In the genomic region with DNA sequence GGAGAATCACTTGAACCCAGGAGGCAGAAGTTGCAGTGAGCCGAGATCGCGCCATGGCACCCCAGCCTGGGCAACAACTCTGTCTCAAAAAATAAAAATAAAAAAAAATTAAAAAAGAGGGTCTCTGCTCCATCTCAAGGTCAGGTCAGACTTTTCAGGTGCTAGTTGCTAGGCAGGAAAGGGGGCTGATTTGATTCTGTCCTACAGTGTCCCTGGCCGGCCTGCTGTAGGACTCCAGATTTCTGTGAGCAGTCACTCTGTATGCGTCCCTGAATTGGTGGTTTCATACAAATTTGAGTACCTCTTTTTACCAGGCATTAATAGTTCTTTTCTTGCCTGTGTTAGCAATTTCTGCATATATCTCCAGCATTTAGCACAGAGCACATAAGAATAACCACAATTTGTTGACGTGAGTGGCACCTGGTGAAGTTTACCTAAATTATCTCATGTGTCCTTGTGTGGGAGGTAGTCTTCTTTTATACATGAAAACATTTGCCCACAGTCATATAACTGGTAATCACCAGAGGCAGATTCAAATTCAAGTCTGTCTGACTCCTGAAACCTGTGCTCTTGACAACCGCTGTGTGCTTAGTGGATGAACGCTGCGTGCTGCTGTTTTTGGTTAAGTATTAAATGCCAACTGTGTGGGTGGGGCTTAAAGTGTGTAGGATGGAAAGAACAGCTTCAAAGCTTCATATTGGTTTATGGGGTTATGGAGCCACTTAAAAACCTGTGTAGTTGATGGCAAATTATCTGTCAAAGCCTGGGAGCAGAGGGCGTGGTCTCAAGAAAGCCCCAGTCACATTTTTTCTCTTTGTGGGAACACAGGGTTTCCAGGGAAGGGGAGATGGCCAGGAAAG, we compare ENCODE assay signal across 10 cellular contexts. TPM values are rescaled to one million over a fixed set of nuclear protein-coding genes. Genes with fewer than 3 reads are reported as not detected.
DNase-seq lines count a peak whose midpoint lies in the region; ATAC-seq and TF ChIP-seq lines count a peak whose summit lies in the region.
"Had no signal": no experiment of that assay in that cellular context is flagged by ENCODE, and none has a peak within 500 bp of the region (broad histone marks: within the 10 kb centered on the region; RNA-seq: fewer than 3 reads in every experiment).

No MANE protein-coding gene starts in this region.

- DNase-seq in DND-41 (peak; percentile 60), neural progenitor cell (ENCODE audit: low spot score) (peak; percentile 2), inferior parietal cortex (ENCODE audit: extremely low spot score) (no peak), NCI-H2227 (lab: John Stamatoyannopoulos, UW; ENCODE audit: unreplicated experiment) (no peak), KBM-7 (no peak)
- peak; percentile 40 for DNase-seq in activated T-cell treated with anti-CD3 and anti-CD28 coated beads, Interleukin-2, amount 50 U/mL, for 4 hours
- DNase-seq: kidney, NCI-H1105 had no signal

- TF ChIP-seq CTCF in DND-41 (IDR thresholded peaks at IDR 0.05; ENCODE audit: borderline replicate concordance, extremely low read depth, low read length, poor library complexity, severe bottlenecking) (no peak), neural progenitor cell (IDR thresholded peaks at IDR 0.05) (no peak)

- peaks cover 38% of the 10 kb centered on the region for H4K20me1 ChIP-seq in DND-41 (ENCODE audit: insufficient read depth, low read length)
- H4K20me1 ChIP-seq in neural progenitor cell (ENCODE audit: low read depth) = peaks cover 42% of the 10 kb centered on the region

- peaks cover 48% of the 10 kb centered on the region for H3K4me1 Mint-ChIP-seq in activated T-cell treated with anti-CD3 and anti-CD28 coated beads, Interleukin-2, amount 50 U/mL, for 4 hours (ENCODE audit: low read depth)
- H3K4me1 Mint-ChIP-seq in neural progenitor cell = peaks cover 60% of the 10 kb centered on the region

- H3K4me3 ChIP-seq in DND-41 (ENCODE audit: low read depth in 1 of 2, low read length in 2 of 2) (peak overlapping the region in 1 of 2 experiments; percentile 42; a peak in 2 of 4 replicates), neural progenitor cell (no peak overlapping the region)

- H3K4me2 ChIP-seq in DND-41 (ENCODE audit: insufficient read depth, low read length) (peak overlapping the region; percentile 83), neural progenitor cell (no peak overlapping the region)

- H3K27ac ChIP-seq in DND-41 (ENCODE audit: low read length) (peak overlapping the region; percentile 98), neural progenitor cell (no peak overlapping the region)

- no peak overlapping the region for H3K27ac Mint-ChIP-seq in neural progenitor cell

- H3F3A ChIP-seq in neural progenitor cell (ENCODE audit: low read depth) = peaks cover 43% of the 10 kb centered on the region

- H3K79me2 ChIP-seq in DND-41 (ENCODE audit: insufficient read depth, low read length) = peaks cover 92% of the 10 kb centered on the region
- peaks cover 50% of the 10 kb centered on the region for H3K79me2 ChIP-seq in neural progenitor cell (ENCODE audit: low read depth)

- no peaks in the 10 kb centered on the region for H3K27me3 ChIP-seq in DND-41 (ENCODE audit: insufficient read depth, low read length, poor library complexity)
- no peaks in the 10 kb centered on the region for H3K27me3 ChIP-seq in neural progenitor cell

- peak overlapping the region; percentile 63 for H3K4me3 Mint-ChIP-seq in activated T-cell treated with anti-CD3 and anti-CD28 coated beads, Interleukin-2, amount 50 U/mL, for 4 hours
- peak overlapping the region; percentile 42 for H3K4me3 Mint-ChIP-seq in neural progenitor cell

- no peaks in the 10 kb centered on the region for H3K9me3 ChIP-seq in DND-41 (ENCODE audit: insufficient read depth, low read length, severe bottlenecking)
- H3K9me3 ChIP-seq in neural progenitor cell (ENCODE audit: low read depth) = no peaks in the 10 kb centered on the region

- ATAC-seq in DND-41 (ENCODE audit: insufficient read depth, low read depth) = no peak
- ATAC-seq in HG02623 (IDR thresholded peaks at IDR 0.05; ENCODE audit: unreplicated experiment) = peak; percentile 18
- ATAC-seq in activated T-cell treated with anti-CD3 and anti-CD28 coated beads, Interleukin-2, amount 50 U/mL, for 4 hours = peak; percentile 32 to 36
- no peak for ATAC-seq in GM18520 (IDR thresholded peaks at IDR 0.05; ENCODE audit: unreplicated experiment)

- no peaks in the 10 kb centered on the region for H3K27me3 Mint-ChIP-seq in activated T-cell treated with anti-CD3 and anti-CD28 coated beads, Interleukin-2, amount 50 U/mL, for 4 hours (ENCODE audit: low read depth)
- H3K27me3 Mint-ChIP-seq in neural progenitor cell (ENCODE audit: insufficient read depth, low read depth) = peaks cover 18% of the 10 kb centered on the region

- no peaks in the 10 kb centered on the region for H3K9me3 Mint-ChIP-seq in activated T-cell treated with anti-CD3 and anti-CD28 coated beads, Interleukin-2, amount 50 U/mL, for 4 hours
- no peaks in the 10 kb centered on the region for H3K9me3 Mint-ChIP-seq in neural progenitor cell

- in situ Hi-C loops in KBM-7 (cut with MboI; ENCODE audit: low pct_unique_long_range_greater_than_20kb, low sequenced_read_pairs) = no loop called here

- peaks cover 8% of the 10 kb centered on the region for H3K36me3 Mint-ChIP-seq in activated T-cell treated with anti-CD3 and anti-CD28 coated beads, Interleukin-2, amount 50 U/mL, for 4 hours (ENCODE audit: insufficient read depth)
- H3K36me3 Mint-ChIP-seq in neural progenitor cell = peaks cover 23% of the 10 kb centered on the region

- H3K9ac ChIP-seq in DND-41 (ENCODE audit: low read depth, low read length) (peak overlapping the region; percentile 95), neural progenitor cell (no peak overlapping the region)

- H2AFZ ChIP-seq in DND-41 (ENCODE audit: low read depth, low read length) (no peak overlapping the region), neural progenitor cell (replicated peaks) (no peak overlapping the region)

- H3K4me1 ChIP-seq in DND-41 (ENCODE audit: insufficient read depth, low read length) = peaks cover 81% of the 10 kb centered on the region
- H3K4me1 ChIP-seq in neural progenitor cell = peaks cover 15% of the 10 kb centered on the region

- H3K36me3 ChIP-seq in DND-41 (ENCODE audit: insufficient read depth, low read length) (peaks cover 47% of the 10 kb centered on the region), neural progenitor cell (no peaks in the 10 kb centered on the region)

RNA-seq across cellular contexts. Expression of a gene that starts 3.2 kb away (rescaled TPM):
- total RNA-seq in activated T-cell treated with anti-CD3 and anti-CD28 coated beads, Interleukin-2, amount 50 U/mL, for 4 hours = 1 to 10 TPM; 3.4 to 4.5 (median 4.2) TPM
- total RNA-seq in neural progenitor cell (ENCODE audit: low replicate concordance) = 3.0 and 26.1 TPM in 2 replicates

RNA-seq across cellular contexts. Expression of a gene that starts 7.3 kb away (rescaled TPM):
- total RNA-seq in activated T-cell treated with anti-CD3 and anti-CD28 coated beads, Interleukin-2, amount 50 U/mL, for 4 hours = 10 to 100 TPM; 54.7 to 68.4 (median 62.6) TPM
- 18.0 and 58.9 TPM in 2 replicates for total RNA-seq in neural progenitor cell (ENCODE audit: low replicate concordance)

RNA-seq across cellular contexts. Expression of a gene that starts 34.5 kb away (rescaled TPM):
- total RNA-seq in activated T-cell treated with anti-CD3 and anti-CD28 coated beads, Interleukin-2, amount 50 U/mL, for 4 hours = 1 to 10 TPM; 1.2 to 1.4 (median 1.3) TPM
- 0.19 and 0.43 TPM in 2 replicates for total RNA-seq in neural progenitor cell (ENCODE audit: low replicate concordance)

RNA-seq across cellular contexts. Expression of a gene that starts 52.5 kb away (rescaled TPM):
- 1 to 10 TPM; 5.1 to 7.0 (median 5.5) TPM for total RNA-seq in activated T-cell treated with anti-CD3 and anti-CD28 coated beads, Interleukin-2, amount 50 U/mL, for 4 hours
- total RNA-seq in neural progenitor cell (ENCODE audit: low replicate concordance) = not detected in 2 replicates

RNA-seq across cellular contexts. Expression of a gene that starts 52.7 kb away (rescaled TPM):
- 10 to 100 TPM; 24.5 to 29.4 (median 26.1) TPM for total RNA-seq in activated T-cell treated with anti-CD3 and anti-CD28 coated beads, Interleukin-2, amount 50 U/mL, for 4 hours
- total RNA-seq in neural progenitor cell (ENCODE audit: low replicate concordance) = 2.0 and 14.3 TPM in 2 replicates

Comparison
In these comparisons a context has a peak if more than half of its experiments do, and no peak if none do; other contexts are left out.
1. ATAC-seq: peak in HG02623 (single experiment) and activated T-cell treated with anti-CD3 and anti-CD28 coated beads, Interleukin-2, amount 50 U/mL, for 4 hours (2 of 2); none in DND-41 (single experiment) and GM18520 (single experiment).
2. DNase-seq: peak in DND-41 (single experiment), activated T-cell treated with anti-CD3 and anti-CD28 coated beads, Interleukin-2, amount 50 U/mL, for 4 hours (single experiment) and neural progenitor cell (single experiment); none in inferior parietal cortex (single experiment), NCI-H2227 (single experiment) and KBM-7 (single experiment).